ENCODE assay signal across 28 cellular contexts in the genomic region with DNA sequence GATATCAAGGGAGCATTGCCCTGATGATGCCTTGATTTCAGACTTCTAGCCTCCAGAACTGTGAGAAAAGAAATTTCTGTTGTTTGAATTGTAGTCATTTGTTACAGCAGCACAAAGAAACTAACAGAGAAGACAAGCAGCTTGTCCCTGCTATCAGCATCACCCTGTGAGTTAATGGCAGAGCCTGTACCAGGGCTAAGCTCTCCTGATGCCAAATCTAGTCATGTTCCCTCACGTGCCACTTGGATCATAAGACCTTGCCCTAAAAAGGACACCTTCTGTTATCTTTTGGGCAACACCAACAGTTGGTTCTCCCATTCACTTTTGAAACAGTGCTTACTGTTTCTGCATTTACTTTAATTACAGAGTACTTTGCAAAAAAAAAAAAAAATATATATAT.
"Had no signal": no experiment of that assay in that cellular context is flagged by ENCODE, and none has a peak within 500 bp of the region (broad histone marks: within the 10 kb centered on the region; RNA-seq: fewer than 3 reads in every experiment).

No MANE protein-coding gene starts in this region.

- FAIRE-seq: urothelium cell line had no signal

- H3K9me3 Mint-ChIP-seq: natural killer cell; nephron; neural progenitor cell; stimulated activated effector memory CD8-positive, alpha-beta T cell treated with anti-CD3 and anti-CD28 coated beads, Interleukin-12 subunit alpha, Interleukin-12 subunit beta, amount 100 ng/mL, for 72 hours; stimulated activated naive B cell treated with anti-CD40 and anti-IgM and Interleukin-4, amounts not matched to agents 10 μg/mL and 1 μg/mL and 100 μg/mL, for 72 hours; stimulated activated naive CD8-positive, alpha-beta T cell treated with anti-CD3 and anti-CD28 coated beads, Interleukin-15, Interleukin-2, amounts not matched to agents 100 ng/mL and 50 ng/mL, for 24 hours had no signal

- H3K4me3 ChIP-seq: neural progenitor cell, ovary, psoas muscle, right lobe of liver, sigmoid colon, stomach, thoracic aorta, thyroid gland, tibial nerve, upper lobe of left lung, vagina had no signal

- ATAC-seq: natural killer cell; psoas muscle; right lobe of liver; stimulated activated effector memory CD8-positive, alpha-beta T cell treated with anti-CD3 and anti-CD28 coated beads, Interleukin-12 subunit alpha, Interleukin-12 subunit beta, amount 100 ng/mL, for 72 hours; stimulated activated naive B cell treated with anti-CD40 and anti-IgM and Interleukin-4, amounts not matched to agents 10 μg/mL and 1 μg/mL and 100 μg/mL, for 72 hours had no signal

- H3K27me3 ChIP-seq: neural progenitor cell, ovary, right lobe of liver, sigmoid colon, stomach, thyroid gland, tibial nerve, upper lobe of left lung, vagina had no signal

- H3K4me1 Mint-ChIP-seq: nephron; neural progenitor cell; stimulated activated naive B cell treated with anti-CD40 and anti-IgM and Interleukin-4, amounts not matched to agents 10 μg/mL and 1 μg/mL and 100 μg/mL, for 72 hours had no signal

- H3K36me3 Mint-ChIP-seq: stimulated activated effector memory CD8-positive, alpha-beta T cell treated with anti-CD3 and anti-CD28 coated beads, Interleukin-12 subunit alpha, Interleukin-12 subunit beta, amount 100 ng/mL, for 72 hours had no signal

- H3K27ac ChIP-seq: neural progenitor cell, ovary, parathyroid adenoma, psoas muscle, right lobe of liver, sigmoid colon, stomach, thoracic aorta, thyroid gland, tibial nerve, upper lobe of left lung, vagina had no signal

- H3K36me3 ChIP-seq: neural progenitor cell, ovary, right lobe of liver, thoracic aorta, thyroid gland had no signal

- DNase-seq: natural killer cell; occipital lobe; ovary; posterior cingulate gyrus; psoas muscle; right lobe of liver; sigmoid colon; small intestine; stimulated activated CD4-positive, alpha-beta T cell treated with anti-CD3 and anti-CD28 coated beads, Interleukin-15, amount 100 ng/mL, for 24 hours; stimulated activated CD4-positive, alpha-beta T cell treated with anti-CD3 and anti-CD28 coated beads, Interleukin-2, amount 100 ng/mL, for 24 hours; stimulated activated CD4-positive, alpha-beta T cell treated with anti-CD3 and anti-CD28 coated beads, Interleukin-2, amount 100 ng/mL, for 48 hours; stimulated activated CD4-positive, alpha-beta T cell treated with anti-CD3 and anti-CD28 coated beads, Interleukin-4, amount 100 ng/mL, for 24 hours; stimulated activated naive B cell treated with anti-CD40 and anti-IgM and Interleukin-4, amounts not matched to agents 10 μg/mL and 1 μg/mL and 100 μg/mL, for 72 hours; stimulated activated naive CD4-positive, alpha-beta T cell treated with Interleukin-2 at 50 U/mL for 16 hours; stomach; thyroid gland; trophoblast cell; upper lobe of left lung had no signal

- H3K27me3 Mint-ChIP-seq: progenitor cell of endocrine pancreas; stimulated activated naive CD8-positive, alpha-beta T cell treated with anti-CD3 and anti-CD28 coated beads, Interleukin-15, Interleukin-2, amounts not matched to agents 100 ng/mL and 50 ng/mL, for 24 hours had no signal

- H3K4me1 ChIP-seq: neural progenitor cell, parathyroid adenoma, psoas muscle, sigmoid colon, stomach, thyroid gland, tibial nerve, upper lobe of left lung, vagina had no signal

- H3K27ac Mint-ChIP-seq: natural killer cell; nephron; neural progenitor cell; progenitor cell of endocrine pancreas; stimulated activated effector memory CD8-positive, alpha-beta T cell treated with anti-CD3 and anti-CD28 coated beads, Interleukin-12 subunit alpha, Interleukin-12 subunit beta, amount 100 ng/mL, for 72 hours; stimulated activated naive B cell treated with anti-CD40 and anti-IgM and Interleukin-4, amounts not matched to agents 10 μg/mL and 1 μg/mL and 100 μg/mL, for 72 hours; stimulated activated naive CD8-positive, alpha-beta T cell treated with anti-CD3 and anti-CD28 coated beads, Interleukin-15, Interleukin-2, amounts not matched to agents 100 ng/mL and 50 ng/mL, for 24 hours had no signal

- H3K9me3 ChIP-seq: ovary, psoas muscle, right lobe of liver, sigmoid colon, stomach, thoracic aorta, thyroid gland, tibial nerve, upper lobe of left lung, vagina had no signal

- H3K4me3 Mint-ChIP-seq: natural killer cell; nephron; neural progenitor cell; stimulated activated effector memory CD8-positive, alpha-beta T cell treated with anti-CD3 and anti-CD28 coated beads, Interleukin-12 subunit alpha, Interleukin-12 subunit beta, amount 100 ng/mL, for 72 hours; stimulated activated naive B cell treated with anti-CD40 and anti-IgM and Interleukin-4, amounts not matched to agents 10 μg/mL and 1 μg/mL and 100 μg/mL, for 72 hours; stimulated activated naive CD8-positive, alpha-beta T cell treated with anti-CD3 and anti-CD28 coated beads, Interleukin-15, Interleukin-2, amounts not matched to agents 100 ng/mL and 50 ng/mL, for 24 hours had no signal
